16 cellular contexts compared by ENCODE assay signal in the genomic region with DNA sequence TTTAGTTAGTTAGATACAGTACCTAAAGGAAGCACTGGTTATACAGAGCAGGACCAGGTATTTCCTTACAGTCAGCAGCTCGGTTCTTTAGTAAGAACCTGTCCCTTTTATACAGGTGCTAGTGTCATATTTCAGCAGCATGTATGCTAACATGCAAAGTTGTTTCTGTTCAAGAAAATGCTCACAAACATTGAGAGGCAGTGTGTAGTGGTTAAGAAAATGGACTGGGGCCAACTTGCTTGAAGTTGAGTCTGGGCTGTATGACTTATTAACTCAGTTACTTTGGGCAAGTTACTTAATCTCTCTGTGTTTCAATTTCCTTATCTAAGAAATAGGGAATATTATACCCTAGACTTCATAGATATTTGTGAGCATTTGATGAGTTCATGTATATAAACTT.
"Had no signal": no experiment of that assay in that cellular context is flagged by ENCODE, and none has a peak within 500 bp of the region (broad histone marks: within the 10 kb centered on the region; RNA-seq: fewer than 3 reads in every experiment).

No MANE protein-coding gene starts in this region.

- H3K9me3 ChIP-seq: esophagus squamous epithelium, upper lobe of right lung had no signal

- DNase-seq: activated CD4-positive, alpha-beta T cell treated with anti-CD3 and anti-CD28 coated beads for 48 hours; activated CD8-positive, alpha-beta memory T cell treated with anti-CD3 and anti-CD28 coated beads, Interleukin-2, amount 50 U/mL, for 48 hours; activated CD8-positive, alpha-beta T cell treated with anti-CD3 and anti-CD28 coated beads, Interleukin-2, amount 10 ng/mL, durations not matched to agents 7 days and 5 days; activated naive CD4-positive, alpha-beta T cell; cerebellar nuclear complex; dorsolateral prefrontal cortex; esophagus squamous epithelium; mesendoderm; stimulated activated CD4-positive, alpha-beta T cell treated with anti-CD3 and anti-CD28 coated beads, Interleukin-4, amount 100 ng/mL, for 1 hour; stimulated activated CD8-positive, alpha-beta memory T cell treated with anti-CD3 and anti-CD28 coated beads, Interleukin-4, amount 100 ng/mL, for 48 hours; T-cell; T1000; upper lobe of right lung had no signal

- H3K4me3 ChIP-seq: dorsolateral prefrontal cortex, esophagus squamous epithelium, upper lobe of right lung had no signal

- ATAC-seq: activated CD8-positive, alpha-beta T cell treated with anti-CD3 and anti-CD28 coated beads, Interleukin-2, amount 10 ng/mL, durations not matched to agents 7 days and 5 days; foreskin keratinocyte; left ventricle myocardium superior; T-cell; upper lobe of right lung had no signal

- H3K27ac ChIP-seq: dorsolateral prefrontal cortex, esophagus squamous epithelium, foreskin keratinocyte, upper lobe of right lung, VCaP had no signal

- H3K27me3 ChIP-seq: dorsolateral prefrontal cortex, esophagus squamous epithelium, foreskin keratinocyte, upper lobe of right lung had no signal

- H3K36me3 ChIP-seq: esophagus squamous epithelium, upper lobe of right lung had no signal
